12 cellular contexts compared by ENCODE assay signal in the genomic region with DNA sequence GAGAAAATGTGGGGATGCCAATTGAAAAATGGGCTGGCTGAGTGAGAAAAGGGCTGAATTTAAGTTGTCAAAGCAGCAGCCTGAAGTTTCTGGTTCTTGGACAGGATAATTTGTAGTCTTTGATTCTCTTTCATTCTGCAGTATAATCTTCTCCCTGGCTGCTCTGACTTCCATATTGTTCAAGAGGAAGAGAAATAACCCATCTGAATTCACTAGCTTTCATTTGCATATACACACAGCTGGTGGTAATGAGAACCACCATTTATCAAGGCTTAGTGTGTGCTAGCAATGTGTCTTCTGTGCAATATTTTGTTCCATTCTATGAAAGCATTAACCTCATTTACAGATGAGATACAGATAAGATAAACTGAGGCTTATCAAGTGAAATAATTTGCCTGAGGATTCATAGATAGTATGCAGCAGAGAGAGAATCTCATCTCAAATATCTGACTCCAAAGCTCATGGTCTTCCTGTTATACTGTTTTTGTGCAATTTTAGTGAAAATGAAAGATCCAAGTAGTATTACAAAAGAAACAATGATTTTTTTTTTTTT.
DNase-seq lines count a peak whose midpoint lies in the region; ATAC-seq and TF ChIP-seq lines count a peak whose summit lies in the region.
"Had no signal": no experiment of that assay in that cellular context is flagged by ENCODE, and none has a peak within 500 bp of the region (broad histone marks: within the 10 kb centered on the region; RNA-seq: fewer than 3 reads in every experiment).

No MANE protein-coding gene starts in this region.

- H3K27ac ChIP-seq in SK-N-SH (ENCODE audit: low read depth in 2 of 2, low read length in 1 of 2) (no peak overlapping the region; a peak in 1 of 4 replicates), upper lobe of right lung (no peak overlapping the region)
- H3K27ac ChIP-seq: left lung, spleen had no signal

- no peaks in the 10 kb centered on the region for H3F3A ChIP-seq in SK-N-SH (replicated peaks; ENCODE audit: insufficient read depth)

- no peak overlapping the region for H3K4me2 ChIP-seq in SK-N-SH

- H3K4me3 ChIP-seq in SK-N-SH (ENCODE audit: low read depth in 2 of 2, low read length in 1 of 2) (no peak overlapping the region), upper lobe of right lung (no peak overlapping the region)
- H3K4me3 ChIP-seq: left lung, spleen had no signal

- H3K36me3 ChIP-seq in SK-N-SH (replicated peaks in 1 of 2; ENCODE audit: control insufficient read depth in 1 of 2, insufficient read depth in 2 of 2, low read length in 1 of 2) (no peaks in the 10 kb centered on the region), upper lobe of right lung (no peaks in the 10 kb centered on the region)
- H3K36me3 ChIP-seq: left lung, spleen had no signal

- CTCF ChIA-PET in SK-N-SH (lab: Yijun Ruan, JAX) = interaction anchor here (0.7 to 1.6 kb wide), 2 partner anchors 16 to 98 kb away, joined by 3 read pairs; no protein-coding TSS in a partner anchor

- H4K20me1 ChIP-seq in SK-N-SH (ENCODE audit: insufficient read depth) = no peaks in the 10 kb centered on the region

- H3K9ac ChIP-seq in SK-N-SH = no peak overlapping the region

- no peak for TF ChIP-seq RAD21 in SK-N-SH (IDR thresholded peaks at IDR 0.05; ENCODE audit: low read length)

- ATAC-seq in SK-N-SH treated with all-trans-retinoic acid at 6 μM for 48 hours (no peak), HG02678 (IDR thresholded peaks at IDR 0.05; ENCODE audit: unreplicated experiment) (peak; percentile 88), upper lobe of right lung (no peak)
- ATAC-seq: activated T-cell treated with anti-CD3 and anti-CD28 coated beads, Interleukin-2, amount 50 U/mL, for 72 hours; left lung; WTC11 had no signal

- peak in 1 of 2 experiments; percentile 47; a peak in 1 of 4 replicates for TF ChIP-seq EP300 in SK-N-SH (IDR thresholded peaks at IDR 0.05; ENCODE audit: borderline replicate concordance in 1 of 2, low read depth in 1 of 2, low read length in 1 of 2)

- H3K79me2 ChIP-seq in SK-N-SH (ENCODE audit: insufficient read depth) = no peaks in the 10 kb centered on the region

- no peak overlapping the region for H2AFZ ChIP-seq in SK-N-SH (ENCODE audit: low read depth)

- no peaks in the 10 kb centered on the region for H3K27me3 ChIP-seq in SK-N-SH (ENCODE audit: insufficient read depth)
- no peaks in the 10 kb centered on the region for H3K27me3 ChIP-seq in upper lobe of right lung
- H3K27me3 ChIP-seq: left lung, spleen had no signal

- POLR2A ChIA-PET in SK-N-SH (lab: Yijun Ruan, JAX) = no interaction called here

- intact Hi-C loops in upper lobe of right lung (cut with DNase I) = no loop called here

- TF ChIP-seq CTCF in SK-N-SH (IDR thresholded peaks at IDR 0.05) (no peak), GM20000 (IDR thresholded peaks at IDR 0.05; ENCODE audit: extremely low read depth, missing control alignments) (no peak), upper lobe of right lung (IDR thresholded peaks at IDR 0.05) (no peak)

- no peaks in the 10 kb centered on the region for H3K9me2 ChIP-seq in SK-N-SH

- no peaks in the 10 kb centered on the region for H3K9me3 ChIP-seq in SK-N-SH
- no peaks in the 10 kb centered on the region for H3K9me3 ChIP-seq in upper lobe of right lung
- H3K9me3 ChIP-seq: left lung, spleen had no signal

- H3K4me1 ChIP-seq in SK-N-SH (ENCODE audit: control insufficient read depth in 1 of 2, insufficient read depth in 2 of 2, low read depth in 1 of 2, low read length in 1 of 2) (peaks cover 0 to 6% of the 10 kb centered on the region in 2 experiments; a peak in 2 of 4 replicates), upper lobe of right lung (no peaks in the 10 kb centered on the region)
- H3K4me1 ChIP-seq: left lung had no signal

- DNase-seq in SK-N-SH (no peak), NCI-H69 (lab: John Stamatoyannopoulos, UW) (peak; percentile 66), superior temporal gyrus (ENCODE audit: extremely low spot score) (peak; percentile 78), GM20000 (ENCODE audit: low spot score) (no peak), upper lobe of right lung (no peak), NCI-H524 (lab: John Stamatoyannopoulos, UW) (no peak)
- DNase-seq: activated T-cell treated with anti-CD3 and anti-CD28 coated beads, Interleukin-2, amount 50 U/mL, for 72 hours; left lung; spleen had no signal

TF ChIP-seq in SK-N-SH, 30 proteins besides CTCF, POLR2A, EP300 and RAD21:
- no peak for TF ChIP-seq POLR2AphosphoS5 (IDR thresholded peaks at IDR 0.05; ENCODE audit: low read depth, low read length)
- TF ChIP-seq, protein P1, sequence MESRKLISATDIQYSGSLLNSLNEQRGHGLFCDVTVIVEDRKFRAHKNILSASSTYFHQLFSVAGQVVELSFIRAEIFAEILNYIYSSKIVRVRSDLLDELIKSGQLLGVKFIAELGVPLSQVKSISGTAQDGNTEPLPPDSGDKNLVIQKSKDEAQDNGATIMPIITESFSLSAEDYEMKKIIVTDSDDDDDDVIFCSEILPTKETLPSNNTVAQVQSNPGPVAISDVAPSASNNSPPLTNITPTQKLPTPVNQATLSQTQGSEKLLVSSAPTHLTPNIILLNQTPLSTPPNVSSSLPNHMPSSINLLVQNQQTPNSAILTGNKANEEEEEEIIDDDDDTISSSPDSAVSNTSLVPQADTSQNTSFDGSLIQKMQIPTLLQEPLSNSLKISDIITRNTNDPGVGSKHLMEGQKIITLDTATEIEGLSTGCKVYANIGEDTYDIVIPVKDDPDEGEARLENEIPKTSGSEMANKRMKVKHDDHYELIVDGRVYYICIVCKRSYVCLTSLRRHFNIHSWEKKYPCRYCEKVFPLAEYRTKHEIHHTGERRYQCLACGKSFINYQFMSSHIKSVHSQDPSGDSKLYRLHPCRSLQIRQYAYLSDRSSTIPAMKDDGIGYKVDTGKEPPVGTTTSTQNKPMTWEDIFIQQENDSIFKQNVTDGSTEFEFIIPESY (IDR thresholded peaks at IDR 0.05; ENCODE audit: borderline replicate concordance, low read depth) = no peak
- TF ChIP-seq YY1 (IDR thresholded peaks at IDR 0.05; ENCODE audit: low read depth) = no peak
- peak; percentile 57; the same call in 1 of the 2 replicates for TF ChIP-seq RCOR1 (IDR thresholded peaks at IDR 0.05; ENCODE audit: low read length)
- TF ChIP-seq SIN3A (IDR thresholded peaks at IDR 0.05; ENCODE audit: borderline replicate concordance, low read depth, low read length) = no peak
- TF ChIP-seq, protein P2, sequence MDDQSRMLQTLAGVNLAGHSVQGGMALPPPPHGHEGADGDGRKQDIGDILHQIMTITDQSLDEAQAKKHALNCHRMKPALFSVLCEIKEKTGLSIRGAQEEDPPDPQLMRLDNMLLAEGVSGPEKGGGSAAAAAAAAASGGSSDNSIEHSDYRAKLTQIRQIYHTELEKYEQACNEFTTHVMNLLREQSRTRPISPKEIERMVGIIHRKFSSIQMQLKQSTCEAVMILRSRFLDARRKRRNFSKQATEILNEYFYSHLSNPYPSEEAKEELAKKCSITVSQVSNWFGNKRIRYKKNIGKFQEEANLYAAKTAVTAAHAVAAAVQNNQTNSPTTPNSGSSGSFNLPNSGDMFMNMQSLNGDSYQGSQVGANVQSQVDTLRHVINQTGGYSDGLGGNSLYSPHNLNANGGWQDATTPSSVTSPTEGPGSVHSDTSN (IDR thresholded peaks at IDR 0.05) = no peak
- TF ChIP-seq FOXM1 (IDR thresholded peaks at IDR 0.05; ENCODE audit: low read depth) = no peak
- peak; percentile 61 for TF ChIP-seq GATA2 (CRISPR knock-in tag; IDR thresholded peaks at IDR 0.05)

TF ChIP-seq in SK-N-SH treated with all-trans-retinoic acid at 6 μM for 48 hours, 23 proteins besides CTCF, POLR2A, EP300 and RAD21:
- TF ChIP-seq ZNF70 (CRISPR knock-in tag; IDR thresholded peaks at IDR 0.05) (no peak), ISL1 (CRISPR knock-in tag; IDR thresholded peaks at IDR 0.05) (no peak), ESRRG (CRISPR knock-in tag; IDR thresholded peaks at IDR 0.05) (no peak), ZNF565 (CRISPR knock-in tag; conservative IDR thresholded peaks at IDR 0.05; ENCODE audit: low read depth) (no peak), ARNTL (CRISPR knock-in tag; IDR thresholded peaks at IDR 0.05; ENCODE audit: borderline replicate concordance, low read depth) (no peak), CSDC2 (CRISPR knock-in tag; IDR thresholded peaks at IDR 0.05) (no peak), PPARA (CRISPR knock-in tag; IDR thresholded peaks at IDR 0.05; ENCODE audit: borderline replicate concordance) (no peak)
- TF ChIP-seq, protein P3, sequence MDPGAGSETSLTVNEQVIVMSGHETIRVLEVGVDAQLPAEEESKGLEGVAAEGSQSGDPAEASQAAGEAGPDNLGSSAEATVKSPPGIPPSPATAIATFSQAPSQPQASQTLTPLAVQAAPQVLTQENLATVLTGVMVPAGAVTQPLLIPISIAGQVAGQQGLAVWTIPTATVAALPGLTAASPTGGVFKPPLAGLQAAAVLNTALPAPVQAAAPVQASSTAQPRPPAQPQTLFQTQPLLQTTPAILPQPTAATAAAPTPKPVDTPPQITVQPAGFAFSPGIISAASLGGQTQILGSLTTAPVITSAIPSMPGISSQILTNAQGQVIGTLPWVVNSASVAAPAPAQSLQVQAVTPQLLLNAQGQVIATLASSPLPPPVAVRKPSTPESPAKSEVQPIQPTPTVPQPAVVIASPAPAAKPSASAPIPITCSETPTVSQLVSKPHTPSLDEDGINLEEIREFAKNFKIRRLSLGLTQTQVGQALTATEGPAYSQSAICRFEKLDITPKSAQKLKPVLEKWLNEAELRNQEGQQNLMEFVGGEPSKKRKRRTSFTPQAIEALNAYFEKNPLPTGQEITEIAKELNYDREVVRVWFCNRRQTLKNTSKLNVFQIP (CRISPR knock-in tag; IDR thresholded peaks at IDR 0.05; ENCODE audit: borderline replicate concordance, low read depth) = no peak
- TF ChIP-seq, protein P4, sequence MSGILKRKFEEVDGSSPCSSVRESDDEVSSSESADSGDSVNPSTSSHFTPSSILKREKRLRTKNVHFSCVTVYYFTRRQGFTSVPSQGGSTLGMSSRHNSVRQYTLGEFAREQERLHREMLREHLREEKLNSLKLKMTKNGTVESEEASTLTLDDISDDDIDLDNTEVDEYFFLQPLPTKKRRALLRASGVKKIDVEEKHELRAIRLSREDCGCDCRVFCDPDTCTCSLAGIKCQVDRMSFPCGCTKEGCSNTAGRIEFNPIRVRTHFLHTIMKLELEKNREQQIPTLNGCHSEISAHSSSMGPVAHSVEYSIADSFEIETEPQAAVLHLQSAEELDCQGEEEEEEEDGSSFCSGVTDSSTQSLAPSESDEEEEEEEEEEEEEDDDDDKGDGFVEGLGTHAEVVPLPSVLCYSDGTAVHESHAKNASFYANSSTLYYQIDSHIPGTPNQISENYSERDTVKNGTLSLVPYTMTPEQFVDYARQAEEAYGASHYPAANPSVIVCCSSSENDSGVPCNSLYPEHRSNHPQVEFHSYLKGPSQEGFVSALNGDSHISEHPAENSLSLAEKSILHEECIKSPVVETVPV (CRISPR knock-in tag; IDR thresholded peaks at IDR 0.05) = no peak

Comparison
In these comparisons a context has a peak if more than half of its experiments do, and no peak if none do; other contexts are left out.
1. DNase-seq: peak in NCI-H69 (single experiment) and superior temporal gyrus (single experiment); none in SK-N-SH (single experiment), GM20000 (single experiment), upper lobe of right lung (single experiment) and NCI-H524 (0 of 2).